ENCODE assay signal across 11 cellular contexts in genomic region chr1:56376188-56376984, GRCh38.
DNase-seq lines count a peak whose midpoint lies in the region; ATAC-seq, FAIRE-seq and TF ChIP-seq lines count a peak whose summit lies in the region.
"Had no signal": no experiment of that assay in that cellular context is flagged by ENCODE, and none has a peak within 500 bp of the region (broad histone marks: within the 10 kb centered on the region; RNA-seq: fewer than 3 reads in every experiment).

No MANE protein-coding gene starts in this region.

- ATAC-seq in A549 (no peak), HG02938 (IDR thresholded peaks at IDR 0.05; ENCODE audit: unreplicated experiment) (no peak)

- H3K27me3 ChIP-seq in effector memory CD4-positive, alpha-beta T cell (replicated peaks; ENCODE audit: control insufficient read depth, insufficient read depth, low read length, poor library complexity, severe bottlenecking) = no peaks in the 10 kb centered on the region
- H3K27me3 ChIP-seq: BLaER1 had no signal

- TF ChIP-seq POLR2A in A549 (IDR thresholded peaks at IDR 0.05; ENCODE audit: low read length) (no peak), lower leg skin (IDR thresholded peaks at IDR 0.05) (no peak)

- FAIRE-seq in A549 (lab: Jason Lieb, UNC) (no peak), kidney (lab: Jason Lieb, UNC) (no peak)

- H3K27me3 Mint-ChIP-seq in MCF 10A (ENCODE audit: insufficient read depth, unreplicated experiment) = no peaks in the 10 kb centered on the region

- H3K36me3 ChIP-seq in kidney (ENCODE audit: control insufficient read depth in 1 of 2, insufficient read depth in 2 of 2, low read length in 2 of 2) = no peaks in the 10 kb centered on the region
- H3K36me3 ChIP-seq in effector memory CD4-positive, alpha-beta T cell (ENCODE audit: control insufficient read depth, insufficient read depth, low read length) = no peaks in the 10 kb centered on the region
- H3K36me3 ChIP-seq: BLaER1 had no signal

- TF ChIP-seq EP300 in A549 (IDR thresholded peaks at IDR 0.05) = no peak

- H3K36me3 Mint-ChIP-seq in MCF 10A (ENCODE audit: insufficient read depth, unreplicated experiment) = no peaks in the 10 kb centered on the region

- no peak overlapping the region for H3K9ac ChIP-seq in kidney (ENCODE audit: low read length in 2 of 2)
- H3K9ac ChIP-seq: BLaER1 had no signal

- peak overlapping the region in 1 of 2 experiments; percentile 21; a peak in 1 of 6 replicates for H3K27ac ChIP-seq in A549
- H3K27ac ChIP-seq in kidney (ENCODE audit: low read depth in 2 of 2, low read length in 2 of 2) = no peak overlapping the region
- H3K27ac ChIP-seq in effector memory CD4-positive, alpha-beta T cell (ENCODE audit: insufficient read depth, low read length, poor library complexity, severe bottlenecking) = no peak overlapping the region
- H3K27ac ChIP-seq: BLaER1 had no signal

- CTCF ChIA-PET in A549 (lab: Yijun Ruan, JAX) = no interaction called here
- CTCF ChIA-PET in MCF 10A (lab: Yijun Ruan, JAX) = no interaction called here

- POLR2A ChIA-PET in A549 (lab: Yijun Ruan, JAX) = no interaction called here
- POLR2A ChIA-PET in MCF 10A (lab: Yijun Ruan, JAX) = interaction anchor here (0.6 kb wide), 1 partner anchor 476 kb away, joined by 3 read pairs; no protein-coding TSS in a partner anchor

- peak overlapping the region; percentile 20; the same call in 1 of the 3 replicates for H3K4me2 ChIP-seq in A549
- H3K4me2 ChIP-seq: BLaER1 had no signal

- no peak overlapping the region for H3K4me3 Mint-ChIP-seq in MCF 10A (ENCODE audit: unreplicated experiment)
- H3K4me3 Mint-ChIP-seq: central memory CD8-positive, alpha-beta T cell had no signal

- TF ChIP-seq CTCF in A549 (IDR thresholded peaks at IDR 0.05) (no peak), MCF 10A (IDR thresholded peaks at IDR 0.05; ENCODE audit: unreplicated experiment) (no peak), lower leg skin (IDR thresholded peaks at IDR 0.05) (no peak), kidney (IDR thresholded peaks at IDR 0.05; ENCODE audit: borderline replicate concordance, extremely low read depth, insufficient read depth) (no peak)

- intact Hi-C loops in MCF 10A (cut with micrococcal nuclease) = no loop called here
- intact Hi-C loops in lower leg skin (cut with DNase I; ENCODE audit: low total_unique reads) = no loop called here
- intact Hi-C loops in kidney (cut with DNase I) = no loop called here

- peaks cover 14% of the 10 kb centered on the region for H3K4me1 Mint-ChIP-seq in MCF 10A (ENCODE audit: insufficient read depth, unreplicated experiment)
- H3K4me1 Mint-ChIP-seq: central memory CD8-positive, alpha-beta T cell had no signal

- peaks cover 28% of the 10 kb centered on the region for H3K4me1 ChIP-seq in A549
- peaks cover 0 to 4% of the 10 kb centered on the region in 2 donors for H3K4me1 ChIP-seq in kidney (ENCODE audit: control insufficient read depth in 1 of 2, insufficient read depth in 1 of 2, low read depth in 1 of 2, low read length in 2 of 2)
- H3K4me1 ChIP-seq in effector memory CD4-positive, alpha-beta T cell (ENCODE audit: control insufficient read depth, insufficient read depth, low read length, poor library complexity, severe bottlenecking) = no peaks in the 10 kb centered on the region
- H3K4me1 ChIP-seq: BLaER1 had no signal

- TF ChIP-seq RAD21 in A549 (conservative IDR thresholded peaks at IDR 0.05 in 1 of 2, IDR thresholded peaks at IDR 0.05 in 1 of 2) = no peak

- BruUV-seq in MCF 10A (replicated peaks; lab: Mats Ljungman, UMichigan) = no TSS peak

- H3K9me3 Mint-ChIP-seq in MCF 10A (ENCODE audit: unreplicated experiment) = no peaks in the 10 kb centered on the region
- H3K9me3 Mint-ChIP-seq: central memory CD8-positive, alpha-beta T cell had no signal

- H3K4me3 ChIP-seq in A549 = no peak overlapping the region
- no peak overlapping the region for H3K4me3 ChIP-seq in lower leg skin (ENCODE audit: low read depth, poor library complexity, severe bottlenecking)
- H3K4me3 ChIP-seq in kidney (ENCODE audit: low read length in 2 of 2) = no peak overlapping the region
- no peak overlapping the region for H3K4me3 ChIP-seq in effector memory CD4-positive, alpha-beta T cell (ENCODE audit: insufficient read depth, low read depth, low read length, poor library complexity, severe bottlenecking)
- H3K4me3 ChIP-seq: BLaER1 had no signal

- no peaks in the 10 kb centered on the region for H3K9me3 ChIP-seq in A549
- no peaks in the 10 kb centered on the region for H3K9me3 ChIP-seq in kidney (ENCODE audit: control insufficient read depth in 1 of 2, low read length in 2 of 2)
- no peaks in the 10 kb centered on the region for H3K9me3 ChIP-seq in effector memory CD4-positive, alpha-beta T cell (ENCODE audit: control insufficient read depth, low read length)
- H3K9me3 ChIP-seq: BLaER1 had no signal

- H3K27ac Mint-ChIP-seq in MCF 10A (ENCODE audit: low read depth, unreplicated experiment) = peak overlapping the region; percentile 52

- no peak for DNase-seq in A549 (ENCODE audit: low read depth in 1 of 2, low spot score in 1 of 2)
- DNase-seq in MV-4-11 (lab: John Stamatoyannopoulos, UW) = peak; percentile 5
- peak; percentile 84 for DNase-seq in MCF 10A (ENCODE audit: unreplicated experiment)
- peak; percentile 20 to 89 for DNase-seq in lower leg skin (ENCODE audit: low spot score in 2 of 2)
- DNase-seq in kidney = no peak
- no peak for DNase-seq in effector memory CD4-positive, alpha-beta T cell
- DNase-seq in NCI-H526 treated with DMSO at 0.1 percent for 48 hours (lab: John Stamatoyannopoulos, UW) = no peak
- DNase-seq: KG1 had no signal

- WGBS in A549 (ENCODE audit: missing lambda C conversion rate) = 81% methylated on average over 7 of the region's 7 CpGs
- WGBS in lower leg skin, 2 donors = 26 to 27% methylated on average over 7 of the region's 7 CpGs

TF ChIP-seq in A549, 52 proteins besides CTCF, POLR2A, EP300 and RAD21:
- no peak for TF ChIP-seq NPAS2 (CRISPR knock-in tag; IDR thresholded peaks at IDR 0.05; ENCODE audit: borderline replicate concordance)
- no peak for TF ChIP-seq GATA3 (IDR thresholded peaks at IDR 0.05; ENCODE audit: borderline replicate concordance)
- no peak for TF ChIP-seq RNF2 (IDR thresholded peaks at IDR 0.05; ENCODE audit: borderline replicate concordance, low read depth)
- no peak for TF ChIP-seq ZFP36 (IDR thresholded peaks at IDR 0.05; ENCODE audit: borderline replicate concordance, partially characterized antibody)
- TF ChIP-seq, protein P1, sequence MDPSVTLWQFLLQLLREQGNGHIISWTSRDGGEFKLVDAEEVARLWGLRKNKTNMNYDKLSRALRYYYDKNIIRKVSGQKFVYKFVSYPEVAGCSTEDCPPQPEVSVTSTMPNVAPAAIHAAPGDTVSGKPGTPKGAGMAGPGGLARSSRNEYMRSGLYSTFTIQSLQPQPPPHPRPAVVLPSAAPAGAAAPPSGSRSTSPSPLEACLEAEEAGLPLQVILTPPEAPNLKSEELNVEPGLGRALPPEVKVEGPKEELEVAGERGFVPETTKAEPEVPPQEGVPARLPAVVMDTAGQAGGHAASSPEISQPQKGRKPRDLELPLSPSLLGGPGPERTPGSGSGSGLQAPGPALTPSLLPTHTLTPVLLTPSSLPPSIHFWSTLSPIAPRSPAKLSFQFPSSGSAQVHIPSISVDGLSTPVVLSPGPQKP (IDR thresholded peaks at IDR 0.05; ENCODE audit: low read depth, low read length) = no peak
- TF ChIP-seq, protein P2, sequence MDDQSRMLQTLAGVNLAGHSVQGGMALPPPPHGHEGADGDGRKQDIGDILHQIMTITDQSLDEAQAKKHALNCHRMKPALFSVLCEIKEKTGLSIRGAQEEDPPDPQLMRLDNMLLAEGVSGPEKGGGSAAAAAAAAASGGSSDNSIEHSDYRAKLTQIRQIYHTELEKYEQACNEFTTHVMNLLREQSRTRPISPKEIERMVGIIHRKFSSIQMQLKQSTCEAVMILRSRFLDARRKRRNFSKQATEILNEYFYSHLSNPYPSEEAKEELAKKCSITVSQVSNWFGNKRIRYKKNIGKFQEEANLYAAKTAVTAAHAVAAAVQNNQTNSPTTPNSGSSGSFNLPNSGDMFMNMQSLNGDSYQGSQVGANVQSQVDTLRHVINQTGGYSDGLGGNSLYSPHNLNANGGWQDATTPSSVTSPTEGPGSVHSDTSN (IDR thresholded peaks at IDR 0.05) = no peak
- TF ChIP-seq, protein P3, sequence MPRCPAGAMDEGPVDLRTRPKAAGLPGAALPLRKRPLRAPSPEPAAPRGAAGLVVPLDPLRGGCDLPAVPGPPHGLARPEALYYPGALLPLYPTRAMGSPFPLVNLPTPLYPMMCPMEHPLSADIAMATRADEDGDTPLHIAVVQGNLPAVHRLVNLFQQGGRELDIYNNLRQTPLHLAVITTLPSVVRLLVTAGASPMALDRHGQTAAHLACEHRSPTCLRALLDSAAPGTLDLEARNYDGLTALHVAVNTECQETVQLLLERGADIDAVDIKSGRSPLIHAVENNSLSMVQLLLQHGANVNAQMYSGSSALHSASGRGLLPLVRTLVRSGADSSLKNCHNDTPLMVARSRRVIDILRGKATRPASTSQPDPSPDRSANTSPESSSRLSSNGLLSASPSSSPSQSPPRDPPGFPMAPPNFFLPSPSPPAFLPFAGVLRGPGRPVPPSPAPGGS (IDR thresholded peaks at IDR 0.05) = no peak
- TF ChIP-seq MAZ (IDR thresholded peaks at IDR 0.05; ENCODE audit: borderline replicate concordance, low read depth, low read length) = no peak
- TF ChIP-seq FOSB (CRISPR knock-in tag; IDR thresholded peaks at IDR 0.05) = no peak
- no peak for TF ChIP-seq PHF8 (IDR thresholded peaks at IDR 0.05; ENCODE audit: borderline replicate concordance, low read depth)
- no peak for TF ChIP-seq JUN (IDR thresholded peaks at IDR 0.05)
- no peak for TF ChIP-seq NFE2L2 (conservative IDR thresholded peaks at IDR 0.05; ENCODE audit: low read length)
- TF ChIP-seq, protein P4, sequence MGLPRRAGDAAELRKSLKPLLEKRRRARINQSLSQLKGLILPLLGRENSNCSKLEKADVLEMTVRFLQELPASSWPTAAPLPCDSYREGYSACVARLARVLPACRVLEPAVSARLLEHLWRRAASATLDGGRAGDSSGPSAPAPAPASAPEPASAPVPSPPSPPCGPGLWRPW (IDR thresholded peaks at IDR 0.05) = no peak
- no peak for TF ChIP-seq POLR2AphosphoS2 (conservative IDR thresholded peaks at IDR 0.05; ENCODE audit: low read length)
- TF ChIP-seq CBX2 (IDR thresholded peaks at IDR 0.05; ENCODE audit: borderline replicate concordance, low read depth) = no peak
- TF ChIP-seq KDM5A (IDR thresholded peaks at IDR 0.05) = no peak
- no peak for TF ChIP-seq RCOR1 (IDR thresholded peaks at IDR 0.05; ENCODE audit: low read depth, low read length)
- TF ChIP-seq KDM1A (IDR thresholded peaks at IDR 0.05; ENCODE audit: low read depth) = no peak

Comparison
In these comparisons a context has a peak if more than half of its experiments do, and no peak if none do; other contexts are left out.
1. DNase-seq: peak in MV-4-11 (single experiment), MCF 10A (single experiment) and lower leg skin (2 of 2); none in A549 (0 of 2), kidney (single experiment), effector memory CD4-positive, alpha-beta T cell (0 of 3) and NCI-H526 treated with DMSO at 0.1 percent for 48 hours (single experiment).